ENCODE assay signal across 8 cellular contexts in the genomic region with DNA sequence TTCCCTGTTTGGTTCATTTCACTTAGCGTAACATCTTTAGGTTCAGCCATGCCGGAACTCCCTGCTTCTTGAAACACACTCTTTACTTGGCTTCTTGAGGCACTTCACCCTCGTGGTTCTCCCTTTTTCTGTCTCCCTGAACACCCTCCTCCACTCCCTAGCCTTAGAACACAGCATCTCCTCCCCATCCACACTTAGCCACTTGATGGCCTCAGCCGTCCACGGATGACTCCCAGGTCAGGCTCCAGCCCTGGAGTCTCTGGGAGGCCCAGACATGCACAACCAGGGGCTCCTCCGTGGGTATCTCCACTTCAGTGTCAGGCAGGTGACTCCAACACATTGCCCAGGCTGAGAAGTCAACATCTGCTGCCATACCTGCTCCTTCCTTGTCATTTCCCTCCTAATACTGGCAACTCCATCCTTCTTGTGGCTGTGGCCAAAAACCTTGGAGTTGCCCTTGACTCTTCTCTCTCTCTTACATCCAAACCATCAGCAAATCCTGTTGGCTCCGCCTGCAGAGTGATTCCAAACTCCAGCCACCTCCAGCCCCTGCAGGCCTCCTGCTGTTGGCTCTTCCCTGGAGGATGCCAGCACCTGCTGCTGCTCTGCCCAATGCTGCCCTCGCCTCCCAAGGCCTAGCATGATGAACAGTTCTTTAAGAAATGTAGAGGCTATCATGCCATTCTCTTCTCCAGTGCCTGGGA. TPM values are rescaled to one million over a fixed set of nuclear protein-coding genes. Genes with fewer than 3 reads are reported as not detected.
DNase-seq lines count a peak whose midpoint lies in the region; ATAC-seq and TF ChIP-seq lines count a peak whose summit lies in the region.

No MANE protein-coding gene starts in this region.

- H3K27me3 ChIP-seq in lung (ENCODE audit: control insufficient read depth, insufficient read depth): no peaks in the 10 kb centered on the region

- H3K4me1 ChIP-seq in lung (ENCODE audit: control insufficient read depth in 2 of 2, insufficient read depth in 2 of 2, low read length in 2 of 2): no peaks in the 10 kb centered on the region

- H3K9me3 ChIP-seq in lung (ENCODE audit: control insufficient read depth in 2 of 2, insufficient read depth in 1 of 2, low read length in 1 of 2): no peaks in the 10 kb centered on the region

- H3K27ac ChIP-seq in lung (ENCODE audit: low read depth in 1 of 2, low read length in 1 of 2): no peak overlapping the region

- H3K4me3 ChIP-seq in lung: no peak overlapping the region

- peak; percentile 8 for TF ChIP-seq CTCF in lung (IDR thresholded peaks at IDR 0.05; ENCODE audit: control extremely low read depth, extremely low read depth)

- DNase-seq in Daoy (ENCODE audit: low read depth): peak; percentile 67
- DNase-seq in HuH-7.5 (ENCODE audit: low spot score): peak; percentile 47
- DNase-seq in cerebellar cortex (ENCODE audit: low spot score): peak; percentile 29
- no peak for DNase-seq in lung (ENCODE audit: low spot score)
- DNase-seq in T-helper 2 cell: no peak
- no peak for DNase-seq in MV-4-11 (lab: John Stamatoyannopoulos, UW)

- no peaks in the 10 kb centered on the region for H3K36me3 ChIP-seq in lung (ENCODE audit: control insufficient read depth in 2 of 2, insufficient read depth in 2 of 2, low read length in 2 of 2)

- WGBS in lung, 2 donors: 68 to 78% methylated on average over 8 of the region's 8 CpGs

- ATAC-seq in lung (ENCODE audit: insufficient read depth, low FRiP score) (no peak), GM18870 (IDR thresholded peaks at IDR 0.05; ENCODE audit: unreplicated experiment) (no peak)
- ATAC-seq in activated CD4-positive, CD25-positive, alpha-beta regulatory T cell treated with anti-CD3 and anti-CD28 coated beads, Interleukin-2, amount 50 U/mL, for 24 hours: no peak

RNA-seq across cellular contexts. Expression of a gene that starts 8.4 kb away (rescaled TPM):
- 0.06 TPM in 1 of 2 replicates, not detected in the other for total RNA-seq in Daoy (2014; rRNA removed; shearing (Covaris generic))
- 100 to 1,000 TPM; 157 to 200 TPM for total RNA-seq in lung
- 10 to 100 TPM; 88.7 to 97.2 TPM for polyA plus RNA-seq in lung

RNA-seq across cellular contexts. Expression of a gene that starts 27.7 kb away (rescaled TPM):
- 10.3 and 12.1 TPM in 2 replicates for total RNA-seq in Daoy (2014; rRNA removed; shearing (Covaris generic))
- 10 to 100 TPM; 13.3 to 24.1 TPM for total RNA-seq in lung
- 1 to 10 TPM; 5.0 to 8.1 TPM for polyA plus RNA-seq in lung

Comparison
In these comparisons a context has a peak if more than half of its experiments do, and no peak if none do; other contexts are left out.
1. DNase-seq: peak in Daoy (single experiment), HuH-7.5 (single experiment) and cerebellar cortex (single experiment); none in lung (single experiment), T-helper 2 cell (0 of 5) and MV-4-11 (single experiment).
2. RNA of a gene that starts 8.4 kb away (total RNA-seq): 157 to 200 TPM in lung; 0.06 TPM in Daoy; every median in the first group is over 100 times any median in the second.